Comparison of ENCODE assay signal across 16 cellular contexts in genomic region chr19:30437869-30438268, GRCh38.
DNase-seq lines count a peak whose midpoint lies in the region; ATAC-seq and TF ChIP-seq lines count a peak whose summit lies in the region.
"Had no signal": no experiment of that assay in that cellular context is flagged by ENCODE, and none has a peak within 500 bp of the region (broad histone marks: within the 10 kb centered on the region; RNA-seq: fewer than 3 reads in every experiment).

No MANE protein-coding gene starts in this region.

- H3K9me3 Mint-ChIP-seq in endodermal cell: no peaks in the 10 kb centered on the region
- H3K9me3 Mint-ChIP-seq: CD4-positive, alpha-beta T cell had no signal

- no peaks in the 10 kb centered on the region for H3K27me3 Mint-ChIP-seq in endodermal cell (ENCODE audit: insufficient read depth)
- no peaks in the 10 kb centered on the region for H3K27me3 Mint-ChIP-seq in T-helper 17 cell
- H3K27me3 Mint-ChIP-seq: CD4-positive, alpha-beta T cell had no signal

- no peaks in the 10 kb centered on the region for H3K4me1 Mint-ChIP-seq in endodermal cell
- no peaks in the 10 kb centered on the region for H3K4me1 Mint-ChIP-seq in T-helper 17 cell

- TF ChIP-seq CTCF in LNCaP clone FGC (IDR thresholded peaks at IDR 0.05; ENCODE audit: control insufficient read depth, extremely low read depth, insufficient read depth) (peak; percentile 54), endodermal cell (conservative IDR thresholded peaks at IDR 0.05) (peak; percentile 64)

- WGBS in endodermal cell (ENCODE audit: insufficient coverage in 1 of 2, insufficient read length in 1 of 2), 2 experiments: 71 to 97% methylated on average over 1 of the region's 2 CpGs

- no peak overlapping the region for H3K4me3 ChIP-seq in LNCaP clone FGC (ENCODE audit: low read depth, low read length)
- no peak overlapping the region for H3K4me3 ChIP-seq in endodermal cell (ENCODE audit: low read length)
- H3K4me3 ChIP-seq: GM23248 had no signal

- H3K9ac ChIP-seq in endodermal cell (ENCODE audit: extremely low read depth, low read length, poor library complexity, severe bottlenecking): no peak overlapping the region
- H3K9ac ChIP-seq: GM23248 had no signal

- H3K9me3 ChIP-seq in endodermal cell (ENCODE audit: control insufficient read depth, low read length) (no peaks in the 10 kb centered on the region), T-helper 17 cell (ENCODE audit: control insufficient read depth, low read length, poor library complexity, severe bottlenecking) (no peaks in the 10 kb centered on the region)
- H3K9me3 ChIP-seq: Caco-2 had no signal

- no peak overlapping the region for H3K27ac ChIP-seq in endodermal cell (ENCODE audit: low read depth, low read length)
- H3K27ac ChIP-seq: GM23248 had no signal

- DNase-seq in NCI-H748 (lab: John Stamatoyannopoulos, UW; ENCODE audit: unreplicated experiment) (peak; percentile 33), NCI-H748 treated with DMSO at 0.1 percent for 48 hours (lab: John Stamatoyannopoulos, UW) (no peak), LNCaP clone FGC (ENCODE audit: low read depth) (peak; percentile 21), endodermal cell (peak; percentile 59), activated gamma-delta T cell (lab: John Stamatoyannopoulos, UW) (no peak), T-helper 17 cell (no peak), islet precursor cell (no peak)
- DNase-seq: Caco-2; CD4-positive, alpha-beta T cell; GDM1; GM23248; NCI-H1436; NCI-H2029; RPMI8226; SIG-M5 had no signal

- no peak overlapping the region for H3K27ac Mint-ChIP-seq in endodermal cell
- H3K27ac Mint-ChIP-seq in T-helper 17 cell: no peak overlapping the region
- H3K27ac Mint-ChIP-seq: CD4-positive, alpha-beta T cell had no signal

- H3K4me1 ChIP-seq in endodermal cell (ENCODE audit: control insufficient read depth, insufficient read depth, low read length): no peaks in the 10 kb centered on the region
- H3K4me1 ChIP-seq: Caco-2 had no signal

- H3K36me3 Mint-ChIP-seq in endodermal cell (ENCODE audit: low read depth) (no peaks in the 10 kb centered on the region), T-helper 17 cell (ENCODE audit: low read depth) (no peaks in the 10 kb centered on the region)

- H3K4me3 Mint-ChIP-seq in endodermal cell (no peak overlapping the region), T-helper 17 cell (no peak overlapping the region)
- H3K4me3 Mint-ChIP-seq: CD4-positive, alpha-beta T cell had no signal

- no peak for ATAC-seq in HG03196 (IDR thresholded peaks at IDR 0.05; ENCODE audit: unreplicated experiment)
- no peak for ATAC-seq in T-helper 17 cell

- H3K36me3 ChIP-seq in endodermal cell (ENCODE audit: control insufficient read depth, insufficient read depth, low read length): no peaks in the 10 kb centered on the region

- H3K27me3 ChIP-seq in endodermal cell (ENCODE audit: control insufficient read depth, insufficient read depth, low read length, poor library complexity, severe bottlenecking): no peaks in the 10 kb centered on the region

Comparison
In these comparisons a context has a peak if more than half of its experiments do, and no peak if none do; other contexts are left out.
1. DNase-seq: peak in NCI-H748 (single experiment), LNCaP clone FGC (single experiment) and endodermal cell (single experiment); none in NCI-H748 treated with DMSO at 0.1 percent for 48 hours (single experiment), activated gamma-delta T cell (single experiment), T-helper 17 cell (0 of 3) and islet precursor cell (single experiment).